Comparison of ENCODE assay signal across 8 cellular contexts in the genomic region with DNA sequence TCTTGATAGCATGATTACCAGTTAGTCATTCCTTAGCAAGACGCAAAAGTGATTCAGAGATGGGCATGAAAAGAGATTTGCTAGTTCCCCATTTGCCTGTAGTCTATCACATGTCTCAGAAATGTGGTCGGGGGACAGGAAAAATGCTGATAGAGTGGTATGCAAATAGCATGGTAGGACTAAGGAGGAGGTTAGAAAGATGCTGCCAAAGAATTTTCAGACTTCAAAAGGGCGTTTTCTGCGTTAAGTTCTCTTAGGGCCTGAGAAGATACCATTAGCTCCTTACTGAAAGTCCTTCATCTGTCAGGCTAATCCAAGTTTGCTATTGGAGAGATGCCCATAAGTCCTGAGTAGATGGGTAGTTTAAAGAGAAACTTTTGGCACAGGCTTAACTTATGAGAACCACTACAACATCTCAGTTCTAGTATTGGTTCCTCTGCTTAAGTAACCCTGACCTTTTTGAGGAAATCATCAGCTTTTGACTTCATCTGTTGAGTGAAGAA. TPM values are rescaled to one million over a fixed set of nuclear protein-coding genes. Genes with fewer than 3 reads are reported as not detected.
A peak's percentile ranks its signal among the peaks of the same experiment; 100 is the strongest.
DNase-seq lines count a peak whose midpoint lies in the region; ATAC-seq and TF ChIP-seq lines count a peak whose summit lies in the region.

No MANE protein-coding gene starts in this region.

- peaks cover 0 to 68% (median 51%) of the 10 kb centered on the region in 4 donors for H3K4me1 ChIP-seq in sigmoid colon

- 54 to 69% methylated on average over 4 of the region's 4 CpGs for WGBS in sigmoid colon, 2 donors

- H3K27ac ChIP-seq in sigmoid colon = peak overlapping the region; percentile 91 to 94 (median 93)

- TF ChIP-seq CTCF in sigmoid colon (IDR thresholded peaks at IDR 0.05) = no peak

- DNase-seq in astrocyte of the hippocampus (ENCODE audit: low read depth, low spot score) (peak; percentile 68), sigmoid colon (no peak), SK-N-DZ (ENCODE audit: low spot score) (no peak), AG08396 (ENCODE audit: low spot score) (no peak)

- no peaks in the 10 kb centered on the region for H3K9me3 ChIP-seq in sigmoid colon

- TF ChIP-seq POLR2A in sigmoid colon (IDR thresholded peaks at IDR 0.05) = no peak

- H3K27me3 ChIP-seq in sigmoid colon = no peaks in the 10 kb centered on the region

- H3K4me3 ChIP-seq in sigmoid colon = peak overlapping the region; percentile 52 to 66 (median 66)

- H3K36me3 ChIP-seq in sigmoid colon = peaks cover 0 to 7% (median 0%) of the 10 kb centered on the region in 4 donors

- no peak for TF ChIP-seq EP300 in sigmoid colon (IDR thresholded peaks at IDR 0.05)

- intact Hi-C loops in sigmoid colon (cut with DNase I) = loop anchor here (2.0 to 5.0 kb wide), 2 partner anchors 91 to 110 kb away; no protein-coding TSS in a partner anchor

- ATAC-seq in GM18867 (IDR thresholded peaks at IDR 0.05; ENCODE audit: unreplicated experiment) (peak; percentile 91), HG02678 (IDR thresholded peaks at IDR 0.05; ENCODE audit: unreplicated experiment) (peak; percentile 81), HG03469 (IDR thresholded peaks at IDR 0.05; ENCODE audit: unreplicated experiment) (no peak), esophagus mucosa (no peak)

RNA-seq across cellular contexts. Expression of a gene that starts 2.7 kb away (rescaled TPM):
- total RNA-seq in sigmoid colon (1,000 to 10,000 TPM; 1,069 to 2,150 (median 1,500) TPM), esophagus mucosa (46.1 TPM)
- 100 to 1,000 TPM in 1 of 3 donors, 10 to 100 TPM in 2; 34.7 to 125 (median 79.3) TPM for polyA plus RNA-seq in sigmoid colon
- polyA plus RNA-seq in SK-N-DZ (2014; cell fraction: cytosol; rRNA removed) = 16.3 and 19.1 TPM in 2 replicates
- polyA plus RNA-seq in SK-N-DZ (2014; cell fraction: nucleus; rRNA removed) = 19.3 and 21.5 TPM in 2 replicates

Comparison
In these comparisons a context has a peak if more than half of its experiments do, and no peak if none do; other contexts are left out.
1. ATAC-seq: peak in GM18867 (single experiment) and HG02678 (single experiment); none in HG03469 (single experiment) and esophagus mucosa (single experiment).
2. RNA of a gene that starts 2.7 kb away (total RNA-seq): 1,069 to 2,150 TPM in sigmoid colon; 46.1 TPM in esophagus mucosa (single experiment); every median in the first group is over 10 times any median in the second.